ENCODE assay signal across 12 cellular contexts in the genomic region with DNA sequence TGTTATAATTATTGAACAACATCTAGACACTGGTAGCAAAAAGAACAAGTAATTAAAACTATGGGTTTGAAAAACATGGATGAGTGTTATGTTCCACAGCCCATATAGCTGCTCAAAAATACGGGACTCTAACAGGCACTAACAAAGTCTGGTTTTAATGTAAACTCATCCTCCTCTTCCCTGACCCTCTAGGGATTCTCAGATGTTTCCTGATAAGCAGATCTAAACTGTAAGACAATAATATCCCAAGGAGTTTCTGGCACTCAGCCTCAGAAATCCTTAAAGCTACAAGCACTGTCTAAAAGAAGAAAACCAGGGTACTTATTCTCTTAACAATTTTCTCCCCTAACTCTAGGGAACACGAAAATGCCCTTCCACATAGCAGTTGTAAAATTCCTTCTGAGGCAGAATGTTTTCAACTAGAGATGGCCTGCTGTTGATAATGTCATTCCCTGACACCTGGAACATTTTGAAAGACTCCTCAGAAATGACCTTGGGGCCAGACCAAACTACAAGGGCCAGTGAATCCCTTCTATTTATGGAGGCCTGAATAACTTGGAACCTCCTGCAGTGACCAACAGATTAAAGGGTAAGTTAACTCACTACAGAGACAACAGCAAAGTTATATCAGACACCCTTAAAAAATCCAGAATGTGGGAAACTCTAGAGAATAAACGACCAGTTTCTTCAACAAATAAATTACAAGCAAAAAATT. TPM values are rescaled to one million over a fixed set of nuclear protein-coding genes. Genes with fewer than 3 reads are reported as not detected.
DNase-seq lines count a peak whose midpoint lies in the region; ATAC-seq lines count a peak whose summit lies in the region.
"Had no signal": no experiment of that assay in that cellular context is flagged by ENCODE, and none has a peak within 500 bp of the region (broad histone marks: within the 10 kb centered on the region; RNA-seq: fewer than 3 reads in every experiment).

No MANE protein-coding gene starts in this region.

- ATAC-seq in GM21723 (IDR thresholded peaks at IDR 0.05; ENCODE audit: unreplicated experiment) (no peak), HG02852 (IDR thresholded peaks at IDR 0.05; ENCODE audit: unreplicated experiment) (no peak)
- ATAC-seq: activated CD8-positive, alpha-beta T cell treated with anti-CD3 and anti-CD28 coated beads, Interleukin-2, amount 10 ng/mL, durations not matched to agents 7 days and 5 days; left lung had no signal

- peak overlapping the region; percentile 21 for H3K27ac ChIP-seq in subcutaneous abdominal adipose tissue (ENCODE audit: low read depth, low read length)
- H3K27ac ChIP-seq: KMS-11 had no signal

- DNase-seq in M059J (ENCODE audit: low read depth) = peak; percentile 69
- peak; percentile 71 for DNase-seq in amniotic epithelial cell (ENCODE audit: low read depth)
- DNase-seq in left kidney (ENCODE audit: low read depth, low spot score) = peak; percentile 46
- no peak for DNase-seq in KG1 (lab: John Stamatoyannopoulos, UW)
- DNase-seq: activated CD8-positive, alpha-beta T cell treated with anti-CD3 and anti-CD28 coated beads, Interleukin-2, amount 10 ng/mL, durations not matched to agents 7 days and 5 days; DND-41; left lung; stimulated activated CD4-positive, alpha-beta T cell treated with anti-CD3 and anti-CD28 coated beads, Interleukin-12 subunit alpha, Interleukin-12 subunit beta, amount 100 ng/mL, for 4 hours had no signal

- H3K9me3 ChIP-seq in subcutaneous abdominal adipose tissue (ENCODE audit: control insufficient read depth in 5 of 5, low read length in 5 of 5) = no peaks in the 10 kb centered on the region
- H3K9me3 ChIP-seq: left lung had no signal

- peak overlapping the region in 4 of 5 donors; percentile 8 to 46 (median 26) for H3K9ac ChIP-seq in subcutaneous abdominal adipose tissue (ENCODE audit: low read length in 5 of 5)
- H3K9ac ChIP-seq: KMS-11 had no signal

- no peaks in the 10 kb centered on the region for H3K27me3 ChIP-seq in subcutaneous abdominal adipose tissue (ENCODE audit: control insufficient read depth in 5 of 5, insufficient read depth in 4 of 5, low read length in 5 of 5)
- H3K27me3 ChIP-seq: left lung had no signal

- peaks cover 0 to 4% (median 3%) of the 10 kb centered on the region in 5 donors for H3K36me3 ChIP-seq in subcutaneous abdominal adipose tissue (ENCODE audit: control insufficient read depth in 5 of 5, insufficient read depth in 5 of 5, low read length in 5 of 5)
- H3K36me3 ChIP-seq: left lung had no signal

- H3K4me1 ChIP-seq in subcutaneous abdominal adipose tissue (ENCODE audit: control insufficient read depth in 5 of 5, insufficient read depth in 5 of 5, low read length in 5 of 5) = peaks cover 3 to 34% (median 31%) of the 10 kb centered on the region in 5 donors

- H3K4me3 ChIP-seq in subcutaneous abdominal adipose tissue (ENCODE audit: low read depth in 1 of 5, low read length in 5 of 5) = peak overlapping the region in 2 of 5 donors; percentile 9 to 37
- H3K4me3 ChIP-seq: left lung had no signal

RNA-seq across cellular contexts. Expression of a gene that starts 12.7 kb away (rescaled TPM):
- 17.4 and 29.4 TPM in 2 replicates for total RNA-seq in M059J (2014; rRNA removed; shearing (Covaris generic))
